Comparison of ENCODE assay signal across 9 cellular contexts in the genomic region with DNA sequence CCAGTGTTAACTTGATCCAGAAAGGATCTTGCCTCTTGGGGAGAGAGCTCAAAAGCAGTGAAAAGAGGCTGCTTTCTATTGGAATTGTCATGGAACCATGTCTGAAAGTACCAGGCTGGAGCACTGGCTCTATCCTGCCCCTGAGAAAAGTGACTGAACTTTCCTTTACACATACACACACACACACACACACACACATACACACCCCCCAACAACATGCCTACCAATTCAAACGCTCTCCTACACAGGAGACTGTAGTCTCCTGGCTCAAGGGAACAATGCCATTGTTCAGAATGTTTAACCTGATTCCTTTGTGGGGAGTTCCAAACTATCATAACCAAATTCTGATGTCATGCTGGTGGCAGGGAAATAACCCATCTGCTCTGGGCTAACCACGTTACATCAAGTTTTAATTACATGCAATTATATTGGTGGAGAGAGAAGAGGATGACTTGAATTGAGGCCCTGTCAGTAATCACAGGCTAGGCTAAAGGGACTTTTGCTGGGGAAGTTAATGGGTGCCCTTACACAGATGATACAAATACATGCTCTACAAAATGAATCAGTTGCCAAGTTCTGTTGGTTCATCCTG. TPM values are rescaled to one million over a fixed set of nuclear protein-coding genes. Genes with fewer than 3 reads are reported as not detected.
DNase-seq lines count a peak whose midpoint lies in the region; ATAC-seq, FAIRE-seq and TF ChIP-seq lines count a peak whose summit lies in the region.
"Had no signal": no experiment of that assay in that cellular context is flagged by ENCODE, and none has a peak within 500 bp of the region (broad histone marks: within the 10 kb centered on the region; RNA-seq: fewer than 3 reads in every experiment).

No MANE protein-coding gene starts in this region.

- H2AFZ ChIP-seq in osteoblast (ENCODE audit: low read length) = peak overlapping the region; percentile 26

- no peak overlapping the region for H3K4me3 ChIP-seq in osteoblast (ENCODE audit: insufficient read depth, low read length)
- H3K4me3 ChIP-seq: SK-N-MC had no signal

- H3K27ac Mint-ChIP-seq in activated CD4-positive, alpha-beta T cell treated with anti-CD3 and anti-CD28 coated beads, Interleukin-2, amount 10 ng/mL, durations not matched to agents 24 days and 14 days = peak overlapping the region; percentile 90

- ATAC-seq in HG02623 (IDR thresholded peaks at IDR 0.05; ENCODE audit: unreplicated experiment) = peak; percentile 57

- no peak overlapping the region for H3K4me2 ChIP-seq in osteoblast (ENCODE audit: insufficient read depth, low read length)

- H3K27me3 Mint-ChIP-seq in activated CD4-positive, alpha-beta T cell treated with anti-CD3 and anti-CD28 coated beads, Interleukin-2, amount 10 ng/mL, durations not matched to agents 24 days and 14 days = no peaks in the 10 kb centered on the region

- H3K4me3 Mint-ChIP-seq in activated CD4-positive, alpha-beta T cell treated with anti-CD3 and anti-CD28 coated beads, Interleukin-2, amount 10 ng/mL, durations not matched to agents 24 days and 14 days = peak overlapping the region; percentile 45

- H3K27me3 ChIP-seq in osteoblast (ENCODE audit: insufficient read depth, low read length) = no peaks in the 10 kb centered on the region

- no peaks in the 10 kb centered on the region for H3K79me2 ChIP-seq in osteoblast (ENCODE audit: insufficient read depth, low read length)

- peak; percentile 77 for DNase-seq in activated CD4-positive, alpha-beta T cell treated with anti-CD3 and anti-CD28 coated beads, Interleukin-2, amount 10 ng/mL, durations not matched to agents 24 days and 14 days
- no peak for DNase-seq in activated CD4-positive, alpha-beta T cell treated with anti-CD3 and anti-CD28 coated beads for 4 hours
- DNase-seq in RCC 7860 (ENCODE audit: low spot score) = peak; percentile 52
- no peak for DNase-seq in osteoblast (ENCODE audit: insufficient read length, low spot score, missing footprints)
- no peak for DNase-seq in anterior cingulate cortex (lab: John Stamatoyannopoulos, UW)
- DNase-seq in foreskin melanocyte = no peak
- DNase-seq in amniotic stem cell (lab: John Stamatoyannopoulos, UW) = no peak

- peaks cover 36% of the 10 kb centered on the region for H3K4me1 Mint-ChIP-seq in activated CD4-positive, alpha-beta T cell treated with anti-CD3 and anti-CD28 coated beads, Interleukin-2, amount 10 ng/mL, durations not matched to agents 24 days and 14 days

- H3K9me3 ChIP-seq in osteoblast (ENCODE audit: low read depth, low read length) = no peaks in the 10 kb centered on the region

- no peak for TF ChIP-seq CTCF in osteoblast (IDR thresholded peaks at IDR 0.05; ENCODE audit: extremely low read depth, low read depth, low read length)

- peaks cover 2% of the 10 kb centered on the region for H3K36me3 Mint-ChIP-seq in activated CD4-positive, alpha-beta T cell treated with anti-CD3 and anti-CD28 coated beads, Interleukin-2, amount 10 ng/mL, durations not matched to agents 24 days and 14 days (ENCODE audit: low read depth)

- peaks cover 9% of the 10 kb centered on the region for H3K9me3 Mint-ChIP-seq in activated CD4-positive, alpha-beta T cell treated with anti-CD3 and anti-CD28 coated beads, Interleukin-2, amount 10 ng/mL, durations not matched to agents 24 days and 14 days

- intact Hi-C loops in activated CD4-positive, alpha-beta T cell treated with anti-CD3 and anti-CD28 coated beads, Interleukin-2, amount 10 ng/mL, durations not matched to agents 24 days and 14 days (cut with micrococcal nuclease) = loop anchor here (1.0 to 5.0 kb wide), 10 partner anchors 8 to 352 kb away; a partner anchor contains a TSS

- peaks cover 6% of the 10 kb centered on the region for H3K4me1 ChIP-seq in osteoblast (ENCODE audit: insufficient read depth, low read length)

- FAIRE-seq in RCC 7860 (lab: Jason Lieb, UNC) = no peak

- no peaks in the 10 kb centered on the region for H3K36me3 ChIP-seq in osteoblast (ENCODE audit: insufficient read depth, low read length)

- H3K27ac ChIP-seq in osteoblast (ENCODE audit: low read depth, low read length) = no peak overlapping the region
- H3K27ac ChIP-seq: SK-N-MC had no signal

- no peaks in the 10 kb centered on the region for H4K20me1 ChIP-seq in osteoblast (ENCODE audit: insufficient read depth, low read length)

RNA-seq across cellular contexts. Expression of a gene that starts 52.3 kb away (rescaled TPM):
- 13.5 and 14.6 TPM in 2 replicates for total RNA-seq in activated CD4-positive, alpha-beta T cell treated with anti-CD3 and anti-CD28 coated beads, Interleukin-2, amount 10 ng/mL, durations not matched to agents 24 days and 14 days
- 62.2 and 69.5 TPM in 2 replicates for total RNA-seq in osteoblast

Comparison
In these comparisons a context has a peak if more than half of its experiments do, and no peak if none do; other contexts are left out.
1. DNase-seq: peak in activated CD4-positive, alpha-beta T cell treated with anti-CD3 and anti-CD28 coated beads, Interleukin-2, amount 10 ng/mL, durations not matched to agents 24 days and 14 days (single experiment) and RCC 7860 (single experiment); none in activated CD4-positive, alpha-beta T cell treated with anti-CD3 and anti-CD28 coated beads for 4 hours (0 of 2), osteoblast (single experiment), anterior cingulate cortex (0 of 58), foreskin melanocyte (single experiment) and amniotic stem cell (single experiment).